In the genomic region with DNA sequence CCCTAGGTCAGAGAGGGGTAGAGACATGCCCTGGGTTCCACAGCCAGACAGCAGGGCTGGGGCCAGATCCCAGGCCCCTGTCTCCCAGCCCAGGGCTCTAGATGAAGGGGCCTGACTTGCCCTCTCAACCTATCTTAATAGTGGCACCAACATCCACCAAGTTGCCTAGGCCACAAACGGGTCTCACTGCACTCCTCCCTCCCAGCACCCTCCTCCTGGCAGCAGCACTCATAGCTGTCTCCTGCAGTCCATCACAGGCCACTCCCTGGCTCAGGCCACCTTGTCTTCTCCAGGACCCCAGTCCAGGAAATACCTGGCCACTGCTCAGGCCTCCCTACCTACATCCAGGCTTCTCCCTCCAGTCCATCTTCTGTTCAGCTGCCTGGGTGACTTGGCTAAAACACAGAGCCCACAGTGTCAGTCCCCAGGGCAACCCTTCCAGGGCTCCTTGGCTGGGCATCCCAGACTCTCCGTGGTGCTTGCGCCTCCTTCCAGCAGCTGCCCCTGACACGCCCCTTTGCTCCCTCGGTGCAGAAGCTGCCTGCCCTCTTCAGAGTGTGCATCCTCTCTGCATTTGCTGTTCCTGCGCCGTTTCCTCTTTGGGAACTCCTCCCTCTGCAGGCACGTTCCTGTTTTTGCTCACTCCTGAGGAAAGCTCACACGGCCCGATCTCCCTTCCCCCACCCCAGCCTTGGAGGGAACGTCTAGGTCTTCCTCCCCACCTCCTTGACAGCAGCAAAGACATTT, we compare ENCODE assay signal across 8 cellular contexts. TPM values are rescaled to one million over a fixed set of nuclear protein-coding genes. Genes with fewer than 3 reads are reported as not detected.
DNase-seq lines count a peak whose midpoint lies in the region; ATAC-seq and TF ChIP-seq lines count a peak whose summit lies in the region.

No MANE protein-coding gene starts in this region.

- intact Hi-C loops in adrenal gland (cut with DNase I) (no loop called here), left lung (cut with DNase I) (no loop called here), thyroid gland (cut with DNase I) (no loop called here)

- TF ChIP-seq POLR2A in adrenal gland (IDR thresholded peaks at IDR 0.05), result no peak
- no peak for TF ChIP-seq POLR2A in thyroid gland (IDR thresholded peaks at IDR 0.05)

- TF ChIP-seq CTCF in adrenal gland (IDR thresholded peaks at IDR 0.05), result peak in 1 of 6 experiments; percentile 9
- no peak for TF ChIP-seq CTCF in left lung (IDR thresholded peaks at IDR 0.05)
- TF ChIP-seq CTCF in thyroid gland (IDR thresholded peaks at IDR 0.05), result no peak

- peaks cover 5 to 21% of the 10 kb centered on the region in 2 donors for H3K4me1 ChIP-seq in adrenal gland (replicated peaks in 1 of 2)
- peaks cover 5 to 41% of the 10 kb centered on the region in 2 donors for H3K4me1 ChIP-seq in left lung
- peaks cover 0 to 11% of the 10 kb centered on the region in 2 donors for H3K4me1 ChIP-seq in thyroid gland

- H3K9me3 ChIP-seq in adrenal gland (replicated peaks in 1 of 3) (no peaks in the 10 kb centered on the region), left lung (peaks cover 0 to 10% of the 10 kb centered on the region in 2 donors), thyroid gland (no peaks in the 10 kb centered on the region)

- H3K4me3 ChIP-seq in adrenal gland, result no peak overlapping the region
- no peak overlapping the region for H3K4me3 ChIP-seq in left lung
- H3K4me3 ChIP-seq in thyroid gland (replicated peaks in 1 of 3), result no peak overlapping the region

- peak overlapping the region in 4 of 5 donors; percentile 54 to 89 (median 73) for H3K27ac ChIP-seq in adrenal gland
- peak overlapping the region; percentile 74 to 83 for H3K27ac ChIP-seq in left lung
- H3K27ac ChIP-seq in thyroid gland, result peak overlapping the region; percentile 58 to 85 (median 63)

- H3K27me3 ChIP-seq in adrenal gland, result no peaks in the 10 kb centered on the region
- no peaks in the 10 kb centered on the region for H3K27me3 ChIP-seq in left lung
- no peaks in the 10 kb centered on the region for H3K27me3 ChIP-seq in thyroid gland

- H3K36me3 ChIP-seq in adrenal gland (replicated peaks in 1 of 2) (no peaks in the 10 kb centered on the region), left lung (no peaks in the 10 kb centered on the region), thyroid gland (no peaks in the 10 kb centered on the region)

- 40 to 60% (median 43%) methylated on average over 11 of the region's 11 CpGs for WGBS in adrenal gland, 4 donors
- 40 to 42% methylated on average over 11 of the region's 11 CpGs for WGBS in thyroid gland, 2 donors

- DNase-seq in activated CD4-positive, CD25-positive, alpha-beta regulatory T cell (lab: John Stamatoyannopoulos, UW), result no peak
- DNase-seq in adrenal gland (peak; percentile 63 to 85 (median 74)), left lung (peak; percentile 86 to 88), thyroid gland (peak in 1 of 2 donors; percentile 24), T1000 (lab: John Stamatoyannopoulos, UW) (no peak)

- peak; percentile 6 to 8 for ATAC-seq in activated CD4-positive, CD25-positive, alpha-beta regulatory T cell treated with anti-CD3 and anti-CD28 coated beads, Interleukin-2, amount 50 U/mL, for 24 hours
- ATAC-seq in left lung (peak; percentile 79), HG02610 (IDR thresholded peaks at IDR 0.05; ENCODE audit: unreplicated experiment) (no peak), HG03565 (IDR thresholded peaks at IDR 0.05; ENCODE audit: unreplicated experiment) (no peak)

RNA-seq across cellular contexts. Expression of gene LRRC32, which starts 40.5 kb away (rescaled TPM):
- 100 to 1,000 TPM in 3 of 8 donors, 10 to 100 TPM in 5; 67.8 to 153 (median 92.6) TPM for total RNA-seq in adrenal gland
- polyA plus RNA-seq in adrenal gland, result 100 to 1,000 TPM in 2 of 3 donors, 10 to 100 TPM in 1; 63.7 to 389 (median 302) TPM
- 10 to 100 TPM; 38.7 to 66.8 TPM for total RNA-seq in left lung
- total RNA-seq in thyroid gland, result 10 to 100 TPM; 15.6 to 42.5 (median 17.9) TPM

Comparison
In these comparisons a context has a peak if more than half of its experiments do, and no peak if none do; other contexts are left out.
1. ATAC-seq: peak in activated CD4-positive, CD25-positive, alpha-beta regulatory T cell treated with anti-CD3 and anti-CD28 coated beads, Interleukin-2, amount 50 U/mL, for 24 hours (2 of 2) and left lung (single experiment); none in HG02610 (single experiment) and HG03565 (single experiment).
2. DNase-seq: peak in adrenal gland (7 of 7) and left lung (2 of 2); none in activated CD4-positive, CD25-positive, alpha-beta regulatory T cell (0 of 4) and T1000 (single experiment).
3. Peak in every context shown above with its lines, with median percentiles within 50 percentile points of each other: H3K27ac ChIP-seq.